ENCODE assay signal across 10 cellular contexts in genomic region chr1:248786106-248786665, GRCh38. TPM values are rescaled to one million over a fixed set of nuclear protein-coding genes. Genes with fewer than 3 reads are reported as not detected.
A peak's percentile ranks its signal among the peaks of the same experiment; 100 is the strongest.
DNase-seq lines count a peak whose midpoint lies in the region; ATAC-seq, FAIRE-seq and TF ChIP-seq lines count a peak whose summit lies in the region.
"Had no signal": no experiment of that assay in that cellular context is flagged by ENCODE, and none has a peak within 500 bp of the region (broad histone marks: within the 10 kb centered on the region; RNA-seq: fewer than 3 reads in every experiment).

No MANE protein-coding gene starts in this region.

- H2AFZ ChIP-seq in GM23248: no peak overlapping the region

- DNase-seq in GM12891 (ENCODE audit: insufficient read length, low spot score): no peak
- peak; percentile 7 for DNase-seq in esophagus muscularis mucosa (ENCODE audit: extremely low spot score)
- no peak for DNase-seq in H7
- no peak for DNase-seq in T1000 (lab: John Stamatoyannopoulos, UW)
- no peak for DNase-seq in GM23248
- no peak for DNase-seq in hepatic stellate cell (ENCODE audit: low spot score)
- DNase-seq: glutamatergic neuron had no signal

- 67% methylated on average over 5 of the region's 5 CpGs for WGBS in esophagus muscularis mucosa
- 24 to 34% methylated on average over 5 of the region's 5 CpGs for WGBS in GM23248 (ENCODE audit: low coverage in 1 of 2, low lambda C conversion rate in 2 of 2, missing lambda C conversion rate in 2 of 2), 2 experiments

- no peak overlapping the region for H3K4me2 ChIP-seq in GM23248 (ENCODE audit: unreplicated experiment)

- H3K4me1 ChIP-seq in esophagus muscularis mucosa (no peaks in the 10 kb centered on the region), GM23248 (ENCODE audit: insufficient read depth) (no peaks in the 10 kb centered on the region)

- H4K20me1 ChIP-seq in GM23248 (ENCODE audit: insufficient read depth): no peaks in the 10 kb centered on the region

- H3K27me3 ChIP-seq in esophagus muscularis mucosa (peaks cover 0 to 10% (median 0%) of the 10 kb centered on the region in 4 donors), H7 (ENCODE audit: control insufficient read depth, insufficient read depth, low read length) (no peaks in the 10 kb centered on the region), GM23248 (replicated peaks; ENCODE audit: insufficient read depth) (no peaks in the 10 kb centered on the region)

- peaks cover 0 to 2% (median 0%) of the 10 kb centered on the region in 4 donors for H3K9me3 ChIP-seq in esophagus muscularis mucosa
- H3K9me3 ChIP-seq in GM23248 (ENCODE audit: low read depth): no peaks in the 10 kb centered on the region

- H3K27ac ChIP-seq in esophagus muscularis mucosa (replicated peaks in 1 of 4) (no peak overlapping the region), GM23248 (no peak overlapping the region)

- H3K36me3 ChIP-seq in esophagus muscularis mucosa: no peaks in the 10 kb centered on the region
- H3K36me3 ChIP-seq in H7 (replicated peaks; ENCODE audit: control insufficient read depth, insufficient read depth, low read length): no peaks in the 10 kb centered on the region
- no peaks in the 10 kb centered on the region for H3K36me3 ChIP-seq in GM23248 (ENCODE audit: low read depth)

- H3K9me2 ChIP-seq in GM23248 (ENCODE audit: insufficient read depth): no peaks in the 10 kb centered on the region

- H3K4me3 ChIP-seq in esophagus muscularis mucosa (no peak overlapping the region), H7 (ENCODE audit: insufficient read depth, low read depth, low read length) (no peak overlapping the region), GM23248 (no peak overlapping the region)

- peak; percentile 31 for FAIRE-seq in GM12891 (lab: Jason Lieb, UNC)
- FAIRE-seq: bronchial epithelial cell had no signal

- TF ChIP-seq POLR2A in GM12891 (IDR thresholded peaks at IDR 0.05; ENCODE audit: low read depth, low read length) (no peak), esophagus muscularis mucosa (IDR thresholded peaks at IDR 0.05; ENCODE audit: low read depth) (no peak)

- intact Hi-C loops in esophagus muscularis mucosa (cut with DNase I): no loop called here

- in situ Hi-C loops in GM23248 (cut with MboI): no loop called here

- TF ChIP-seq CTCF in esophagus muscularis mucosa (IDR thresholded peaks at IDR 0.05): no peak

- H3K79me2 ChIP-seq in GM23248 (ENCODE audit: insufficient read depth): no peaks in the 10 kb centered on the region

- no peak for TF ChIP-seq EP300 in esophagus muscularis mucosa (IDR thresholded peaks at IDR 0.05)

- no peak overlapping the region for H3K9ac ChIP-seq in GM23248

- ATAC-seq in GM21515 (IDR thresholded peaks at IDR 0.05; ENCODE audit: unreplicated experiment): peak; percentile 53
- peak; percentile 49 for ATAC-seq in HG03558 (IDR thresholded peaks at IDR 0.05; ENCODE audit: extremely low read depth, unreplicated experiment)

- H3F3A ChIP-seq in GM23248 (ENCODE audit: insufficient read depth): no peaks in the 10 kb centered on the region

TF ChIP-seq in GM12891, 5 proteins besides CTCF, POLR2A, EP300 and RAD21:
- no peak for TF ChIP-seq POU2F2 (IDR thresholded peaks at IDR 0.05; ENCODE audit: low read depth, low read length)
- no peak for TF ChIP-seq TAF1 (IDR thresholded peaks at IDR 0.05; ENCODE audit: low read depth, low read length)
- TF ChIP-seq PAX5 (IDR thresholded peaks at IDR 0.05; ENCODE audit: insufficient read depth, low read length, severe bottlenecking): no peak
- TF ChIP-seq SPI1 (IDR thresholded peaks at IDR 0.05; ENCODE audit: low read depth, low read length): no peak
- no peak for TF ChIP-seq POLR2AphosphoS5 (IDR thresholded peaks at IDR 0.05; ENCODE audit: low read depth, low read length)

RNA-seq across cellular contexts. Expression of gene LYPD8, which starts 30.6 kb away (rescaled TPM):
- polyA plus RNA-seq in GM12891 (2012; ENCODE audit: low read depth, missing spikeins): not detected
- total RNA-seq in esophagus muscularis mucosa: under 1 TPM in 1 of 4 donors, not detected in 3; 0.57 TPM
- total RNA-seq in H7 (2014; rRNA removed; shearing (Covaris generic)): not detected in 2 replicates
- not detected in 2 replicates for total RNA-seq in GM23248 (2014; rRNA removed; shearing (Covaris generic))
- not detected in 2 replicates for polyA plus RNA-seq in GM23248 (2016; fragmentation: Nextera tagmentation; extraction: Ambion mirVana)
- total RNA-seq: bronchial epithelial cell had no signal

RNA-seq across cellular contexts. Expression of gene SH3BP5L, which starts 39.5 kb away (rescaled TPM):
- 6.1 TPM for polyA plus RNA-seq in GM12891 (2012; ENCODE audit: low read depth, missing spikeins)
- total RNA-seq in esophagus muscularis mucosa: 10 to 100 TPM; 19.9 to 36.2 (median 28.3) TPM
- 38.2 and 40.5 TPM in 2 replicates for total RNA-seq in H7 (2014; rRNA removed; shearing (Covaris generic))
- total RNA-seq in GM23248 (2014; rRNA removed; shearing (Covaris generic)): 46.4 and 64.4 TPM in 2 replicates
- 5.3 and 5.9 TPM in 2 replicates for polyA plus RNA-seq in GM23248 (2016; fragmentation: Nextera tagmentation; extraction: Ambion mirVana)

RNA-seq across cellular contexts. Expression of gene ZNF672, which starts 51.8 kb away (rescaled TPM):
- polyA plus RNA-seq in GM12891 (2012; ENCODE audit: low read depth, missing spikeins): 24.7 TPM
- 10 to 100 TPM; 30.3 to 46.4 (median 39.3) TPM for total RNA-seq in esophagus muscularis mucosa
- total RNA-seq in H7 (2014; rRNA removed; shearing (Covaris generic)): 56.0 and 59.5 TPM in 2 replicates
- total RNA-seq in GM23248 (2014; rRNA removed; shearing (Covaris generic)): 13.5 and 13.8 TPM in 2 replicates
- 10.5 and 11.6 TPM in 2 replicates for polyA plus RNA-seq in GM23248 (2016; fragmentation: Nextera tagmentation; extraction: Ambion mirVana)
